ENCODE assay signal across 1 cellular context in genomic region chr17:61416540-61417363, GRCh38.
TF ChIP-seq lines count a peak whose summit lies in the region.

No MANE protein-coding gene starts in this region.

TF ChIP-seq in SK-N-SH treated with all-trans-retinoic acid at 6 μM for 48 hours, 23 proteins besides CTCF, POLR2A, EP300 and RAD21 (continued from another document):
- TF ChIP-seq CSRNP3 (CRISPR knock-in tag; IDR thresholded peaks at IDR 0.05) = no peak
